ENCODE assay signal across 8 cellular contexts in the genomic region with DNA sequence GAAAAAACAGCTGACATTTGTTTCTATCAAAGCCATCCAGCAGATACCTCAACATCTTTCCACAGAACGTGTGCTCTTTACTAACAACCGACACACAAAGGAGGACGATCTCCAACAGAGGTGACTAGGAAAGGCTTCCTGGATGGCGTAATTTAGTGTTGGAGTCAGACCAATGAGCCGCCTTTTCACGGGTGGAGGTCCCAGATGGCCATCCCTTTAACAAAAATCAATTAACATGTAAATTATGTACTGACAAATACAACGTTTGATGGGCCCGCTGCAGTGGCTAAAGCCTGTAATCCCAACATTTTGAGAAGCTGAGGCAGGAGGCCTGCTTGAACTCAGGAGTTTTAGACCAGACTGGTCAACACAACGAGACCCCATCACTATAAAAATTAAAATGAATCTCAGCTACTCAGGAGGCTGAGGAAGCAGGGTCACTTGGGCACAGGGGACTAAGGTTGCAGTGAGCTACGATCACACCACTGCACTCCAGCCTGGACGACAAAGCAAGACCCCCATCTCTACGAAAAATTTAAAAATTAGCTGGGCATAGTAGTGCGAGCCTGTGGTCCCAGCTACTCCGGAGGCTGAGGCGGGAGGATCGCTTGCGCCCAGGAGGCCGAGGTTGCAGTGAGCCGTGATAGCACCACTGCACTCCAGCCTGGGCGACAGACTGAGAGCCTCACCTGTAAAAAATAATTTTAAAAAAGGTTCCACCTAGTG. TPM values are rescaled to one million over a fixed set of nuclear protein-coding genes. Genes with fewer than 3 reads are reported as not detected.
DNase-seq lines count a peak whose midpoint lies in the region; ATAC-seq and TF ChIP-seq lines count a peak whose summit lies in the region.

No MANE protein-coding gene starts in this region.

- peaks cover 12% of the 10 kb centered on the region for H3K4me1 Mint-ChIP-seq in activated CD4-positive, alpha-beta memory T cell treated with anti-CD3 and anti-CD28 coated beads for 36 hours (ENCODE audit: low read depth)

- no peak for ATAC-seq in GM21723 (IDR thresholded peaks at IDR 0.05; ENCODE audit: unreplicated experiment)

- peak overlapping the region; percentile 84 for H3K4me3 Mint-ChIP-seq in activated CD4-positive, alpha-beta memory T cell treated with anti-CD3 and anti-CD28 coated beads for 36 hours

- CTCF ChIA-PET in activated CD4-positive, alpha-beta memory T cell treated with anti-CD3 and anti-CD28 coated beads for 36 hours (lab: Charles Lee) = no interaction called here

- H3K4me1 ChIP-seq in spleen = peaks cover 12 to 41% (median 34%) of the 10 kb centered on the region in 6 donors

- WGBS in spleen, 5 donors = 71 to 81% (median 74%) methylated on average over 20 of the region's 20 CpGs

- peak overlapping the region; percentile 55 to 88 (median 76) for H3K4me3 ChIP-seq in spleen

- no peaks in the 10 kb centered on the region for H3K9me3 ChIP-seq in spleen

- no peaks in the 10 kb centered on the region for H3K27me3 ChIP-seq in spleen (replicated peaks in 1 of 7)

- H3K27ac ChIP-seq in spleen = peak overlapping the region; percentile 89 to 100 (median 98)

- H3K27ac Mint-ChIP-seq in activated CD4-positive, alpha-beta memory T cell treated with anti-CD3 and anti-CD28 coated beads for 36 hours = peak overlapping the region; percentile 91

- H3K36me3 Mint-ChIP-seq in activated CD4-positive, alpha-beta memory T cell treated with anti-CD3 and anti-CD28 coated beads for 36 hours = peaks cover 12% of the 10 kb centered on the region

- peak; percentile 21 for DNase-seq in DMS 273 (lab: John Stamatoyannopoulos, UW; ENCODE audit: unreplicated experiment)
- no peak for DNase-seq in DMS 273 treated with DMSO at 0.1 percent for 48 hours (lab: John Stamatoyannopoulos, UW)
- no peak for DNase-seq in activated CD4-positive, alpha-beta memory T cell treated with anti-CD3 and anti-CD28 coated beads for 36 hours
- peak; percentile 16 for DNase-seq in iPS DF 4.7 (ENCODE audit: extremely low read depth, low spot score)
- DNase-seq in spleen = peak; percentile 81
- DNase-seq in dermis blood vessel endothelial cell = no peak
- no peak for DNase-seq in T1000 (lab: John Stamatoyannopoulos, UW)

- no peaks in the 10 kb centered on the region for H3K9me3 Mint-ChIP-seq in activated CD4-positive, alpha-beta memory T cell treated with anti-CD3 and anti-CD28 coated beads for 36 hours

- TF ChIP-seq CTCF in spleen (IDR thresholded peaks at IDR 0.05 in 8 of 11, conservative IDR thresholded peaks at IDR 0.05 in 3 of 11) = no peak

- POLR2A ChIA-PET in activated CD4-positive, alpha-beta memory T cell treated with anti-CD3 and anti-CD28 coated beads for 36 hours (lab: Charles Lee) = no interaction called here

- intact Hi-C loops in activated CD4-positive, alpha-beta memory T cell treated with anti-CD3 and anti-CD28 coated beads for 36 hours (cut with micrococcal nuclease) = loop anchor here (2.0 kb wide), 1 partner anchor 60 kb away; a partner anchor contains a TSS
- intact Hi-C loops in spleen (cut with DNase I; ENCODE audit: low total_unique reads) = loop anchor here (10.0 kb wide), 1 partner anchor 60 kb away; a partner anchor contains a TSS

- H3K27me3 Mint-ChIP-seq in activated CD4-positive, alpha-beta memory T cell treated with anti-CD3 and anti-CD28 coated beads for 36 hours = no peaks in the 10 kb centered on the region

- TF ChIP-seq POLR2A in spleen (IDR thresholded peaks at IDR 0.05) = no peak

- H3K36me3 ChIP-seq in spleen = peaks cover 0 to 14% (median 5%) of the 10 kb centered on the region in 6 donors

RNA-seq across cellular contexts. Expression of a gene that starts 1.2 kb away (rescaled TPM):
- 10 to 100 TPM; 12.4 to 14.9 TPM for total RNA-seq in activated CD4-positive, alpha-beta memory T cell treated with anti-CD3 and anti-CD28 coated beads for 36 hours
- total RNA-seq in spleen = 10 to 100 TPM; 29.0 to 57.5 (median 46.0) TPM
- 1 to 10 TPM; 5.3 to 6.9 (median 5.7) TPM for polyA plus RNA-seq in spleen
- 37.8 and 44.6 TPM in 2 replicates for total RNA-seq in dermis blood vessel endothelial cell

RNA-seq across cellular contexts. Expression of a gene that starts 59.0 kb away (rescaled TPM):
- total RNA-seq in activated CD4-positive, alpha-beta memory T cell treated with anti-CD3 and anti-CD28 coated beads for 36 hours = 10 to 100 TPM; 20.8 to 21.0 TPM
- 10 to 100 TPM; 20.4 to 31.4 (median 25.6) TPM for total RNA-seq in spleen
- 1 to 10 TPM; 3.6 to 5.1 (median 4.8) TPM for polyA plus RNA-seq in spleen
- total RNA-seq in dermis blood vessel endothelial cell = 12.3 and 16.8 TPM in 2 replicates

Comparison
In these comparisons a context has a peak if more than half of its experiments do, and no peak if none do; other contexts are left out.
1. DNase-seq: peak in DMS 273 (single experiment), iPS DF 4.7 (single experiment) and spleen (single experiment); none in DMS 273 treated with DMSO at 0.1 percent for 48 hours (single experiment), activated CD4-positive, alpha-beta memory T cell treated with anti-CD3 and anti-CD28 coated beads for 36 hours (single experiment), dermis blood vessel endothelial cell (single experiment) and T1000 (single experiment).